In the genomic region with DNA sequence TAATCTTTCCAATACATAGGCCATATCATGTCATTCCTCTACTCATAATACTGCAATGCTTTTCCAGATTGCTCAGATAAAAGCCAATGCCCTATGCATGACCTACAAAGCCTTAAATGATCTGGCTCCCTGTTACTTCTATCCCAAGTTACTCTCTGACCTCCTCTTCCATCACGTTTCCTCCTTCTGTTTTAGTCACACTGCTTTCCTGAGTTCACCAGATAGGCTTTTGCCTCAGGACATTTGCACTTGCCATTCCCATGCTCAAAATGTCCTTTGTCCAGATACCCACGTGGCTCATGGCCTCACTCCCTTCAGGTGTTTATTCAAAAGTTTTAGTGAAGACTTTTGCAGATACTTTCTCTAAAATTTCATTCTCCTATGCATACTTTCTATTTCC, we compare ENCODE assay signal across 8 cellular contexts.
"Had no signal": no experiment of that assay in that cellular context is flagged by ENCODE, and none has a peak within 500 bp of the region (broad histone marks: within the 10 kb centered on the region; RNA-seq: fewer than 3 reads in every experiment).

No MANE protein-coding gene starts in this region.

- H3K27ac ChIP-seq: GM23248 had no signal

- H3K4me1 ChIP-seq: HAP-1 had no signal

- ATAC-seq: HCT116, K562 had no signal

- H2AFZ ChIP-seq: GM23248 had no signal

- H3K4me3 ChIP-seq: GM23248, HAP-1, K562 had no signal

- H3K36me3 ChIP-seq: HAP-1 had no signal

- DNase-seq: GM23248, GOT3, H7, IMR-90, KG1 had no signal

- H3K9ac ChIP-seq: GM23248 had no signal
